Comparison of ENCODE assay signal across 2 cellular contexts in the genomic region with DNA sequence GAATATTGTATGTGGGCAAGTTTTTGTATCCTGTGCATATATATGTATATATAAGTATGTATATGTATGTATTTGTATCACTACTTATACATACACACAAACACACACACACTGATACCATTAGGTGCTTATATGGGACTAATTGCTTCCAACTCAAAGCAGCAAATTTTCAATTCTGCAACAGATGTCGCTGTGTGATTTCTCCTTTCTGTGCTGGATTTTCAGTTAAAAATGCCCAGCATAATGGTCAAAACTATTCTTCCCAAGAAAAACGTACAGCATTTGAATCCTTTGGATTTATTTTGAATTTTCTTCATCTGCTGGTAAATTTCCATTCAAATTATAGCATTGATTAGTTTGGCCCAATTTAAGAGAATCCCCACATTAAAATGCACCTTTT.
TF ChIP-seq lines count a peak whose summit lies in the region.

No MANE protein-coding gene starts in this region.

TF ChIP-seq in SK-N-SH, 30 proteins besides CTCF, POLR2A, EP300 and RAD21 (continued from another document):
- no peak for TF ChIP-seq REST (IDR thresholded peaks at IDR 0.05; ENCODE audit: low read depth, low read length)

TF ChIP-seq in SK-N-SH treated with all-trans-retinoic acid at 6 μM for 48 hours, 23 proteins besides CTCF, POLR2A, EP300 and RAD21 (continued from another document):
- TF ChIP-seq TSHZ2 (CRISPR knock-in tag; IDR thresholded peaks at IDR 0.05) (no peak), SNAI2 (CRISPR knock-in tag; IDR thresholded peaks at IDR 0.05) (no peak)
